Comparison of ENCODE assay signal across 19 cellular contexts in the genomic region with DNA sequence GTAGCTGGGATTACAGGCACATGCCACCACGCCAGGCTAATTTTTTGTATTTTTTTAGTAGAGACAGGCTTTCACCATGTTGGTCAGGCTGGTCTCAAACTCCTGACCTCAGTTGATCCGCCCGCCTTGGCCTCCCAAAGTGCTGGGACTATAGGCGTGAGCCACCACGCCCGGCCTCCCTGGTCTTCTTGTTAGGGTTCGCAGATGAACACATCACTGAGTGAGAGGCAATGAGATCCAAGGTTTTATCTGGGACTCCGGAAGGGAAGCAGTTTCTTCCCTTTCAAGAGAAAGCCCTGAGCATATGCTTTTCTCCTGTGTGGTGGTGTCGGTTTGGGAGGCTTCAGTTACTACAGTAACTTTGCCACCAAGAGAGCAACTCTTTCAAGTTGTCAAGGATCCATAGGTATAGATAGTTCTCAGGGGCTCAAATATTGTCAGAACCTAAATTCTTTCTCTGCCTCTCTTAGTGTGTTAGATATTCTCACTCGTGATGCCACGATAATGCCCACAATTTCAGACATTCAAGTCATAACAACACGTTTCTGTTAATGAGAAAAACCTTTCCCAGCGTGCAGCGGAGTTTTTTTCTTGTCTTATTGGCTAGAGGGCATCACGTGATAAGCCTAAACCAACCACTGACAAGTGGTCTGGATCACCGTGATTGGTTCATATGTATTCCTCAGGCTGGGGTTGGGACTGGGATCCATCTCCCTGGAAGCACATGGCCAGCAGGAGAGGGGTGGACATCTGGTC. TPM values are rescaled to one million over a fixed set of nuclear protein-coding genes. Genes with fewer than 3 reads are reported as not detected.
DNase-seq lines count a peak whose midpoint lies in the region; ATAC-seq and TF ChIP-seq lines count a peak whose summit lies in the region.
"Had no signal": no experiment of that assay in that cellular context is flagged by ENCODE, and none has a peak within 500 bp of the region (broad histone marks: within the 10 kb centered on the region; RNA-seq: fewer than 3 reads in every experiment).

No MANE protein-coding gene starts in this region.

- H2AFZ ChIP-seq in hepatocyte: no peak overlapping the region

- H3K4me3 Mint-ChIP-seq in Caco-2 (ENCODE audit: unreplicated experiment): no peak overlapping the region
- H3K4me3 Mint-ChIP-seq: activated CD8-positive, alpha-beta memory T cell treated with anti-CD3 and anti-CD28 coated beads, Interleukin-2, amount 10 ng/mL, durations not matched to agents 7 days and 5 days; naive thymus-derived CD4-positive, alpha-beta T cell; stimulated activated effector memory CD8-positive, alpha-beta T cell treated with anti-CD3 and anti-CD28 coated beads, Interleukin-12 subunit alpha, Interleukin-12 subunit beta, amount 100 ng/mL, for 72 hours had no signal

- CTCF ChIA-PET in Caco-2 (lab: Charles Lee): interaction anchor here (1.3 kb wide), 1 partner anchor 28 kb away, joined by 9 read pairs; no protein-coding TSS in a partner anchor
- CTCF ChIA-PET in Panc1 (lab: Charles Lee): no interaction called here

- intact Hi-C loops in Caco-2 (cut with micrococcal nuclease; ENCODE audit: unreplicated experiment): no loop called here
- intact Hi-C loops in Panc1 (cut with micrococcal nuclease; ENCODE audit: unreplicated experiment): loop anchor here (10.0 kb wide), 1 partner anchor 71 kb away; no protein-coding TSS in a partner anchor
- intact Hi-C loops in ovary (cut with DNase I): no loop called here

- TF ChIP-seq EP300 in ovary (IDR thresholded peaks at IDR 0.05): no peak

- H3K27me3 ChIP-seq in Caco-2 (replicated peaks; ENCODE audit: control insufficient read depth, insufficient read depth, low read length) (no peaks in the 10 kb centered on the region), Panc1 (ENCODE audit: control insufficient read depth, insufficient read depth, low read length) (no peaks in the 10 kb centered on the region), hepatocyte (no peaks in the 10 kb centered on the region), skeletal muscle satellite cell (ENCODE audit: control insufficient read depth, insufficient read depth, low read length) (no peaks in the 10 kb centered on the region), ovary (no peaks in the 10 kb centered on the region)
- H3K27me3 ChIP-seq: adrenal gland, esophagus muscularis mucosa, SJSA1, transverse colon had no signal

- peaks cover 25% of the 10 kb centered on the region for H3K36me3 Mint-ChIP-seq in Caco-2 (ENCODE audit: insufficient read depth, unreplicated experiment)
- H3K36me3 Mint-ChIP-seq: activated CD8-positive, alpha-beta memory T cell treated with anti-CD3 and anti-CD28 coated beads, Interleukin-2, amount 10 ng/mL, durations not matched to agents 7 days and 5 days; naive thymus-derived CD4-positive, alpha-beta T cell; stimulated activated effector memory CD8-positive, alpha-beta T cell treated with anti-CD3 and anti-CD28 coated beads, Interleukin-12 subunit alpha, Interleukin-12 subunit beta, amount 100 ng/mL, for 72 hours had no signal

- H3K4me2 ChIP-seq in hepatocyte (no peak overlapping the region), skeletal muscle satellite cell (ENCODE audit: low read length) (peak overlapping the region; percentile 59)

- no peaks in the 10 kb centered on the region for H4K20me1 ChIP-seq in hepatocyte (ENCODE audit: insufficient read depth, poor library complexity, severe bottlenecking)

- TF ChIP-seq CTCF in Caco-2 (IDR thresholded peaks at IDR 0.05; ENCODE audit: insufficient read depth in 1 of 2, low read depth in 1 of 2, low read length in 1 of 2, severe bottlenecking in 1 of 2, unreplicated experiment in 1 of 2) (no peak), Panc1 (IDR thresholded peaks at IDR 0.05) (no peak), hepatocyte (IDR thresholded peaks at IDR 0.05; ENCODE audit: poor library complexity) (no peak), ovary (IDR thresholded peaks at IDR 0.05) (no peak)

- H3K27me3 Mint-ChIP-seq in Caco-2 (ENCODE audit: insufficient read depth, unreplicated experiment): no peaks in the 10 kb centered on the region
- H3K27me3 Mint-ChIP-seq: activated CD8-positive, alpha-beta memory T cell treated with anti-CD3 and anti-CD28 coated beads, Interleukin-2, amount 10 ng/mL, durations not matched to agents 7 days and 5 days; naive thymus-derived CD4-positive, alpha-beta T cell had no signal

- H3K36me3 ChIP-seq in Caco-2 (ENCODE audit: control insufficient read depth, insufficient read depth, low read length): no peaks in the 10 kb centered on the region
- no peaks in the 10 kb centered on the region for H3K36me3 ChIP-seq in Panc1 (ENCODE audit: control insufficient read depth, insufficient read depth, low read length)
- no peaks in the 10 kb centered on the region for H3K36me3 ChIP-seq in hepatocyte (replicated peaks; ENCODE audit: insufficient read depth, low read depth)
- no peaks in the 10 kb centered on the region for H3K36me3 ChIP-seq in skeletal muscle satellite cell (ENCODE audit: insufficient read depth, low read length)
- H3K36me3 ChIP-seq in ovary: no peaks in the 10 kb centered on the region
- H3K36me3 ChIP-seq: adrenal gland, esophagus muscularis mucosa, SJSA1, transverse colon had no signal

- TF ChIP-seq POLR2A in ovary (IDR thresholded peaks at IDR 0.05): no peak

- POLR2A ChIA-PET in Caco-2 (lab: Charles Lee): no interaction called here
- POLR2A ChIA-PET in Panc1 (lab: Charles Lee): no interaction called here

- peaks cover 39% of the 10 kb centered on the region for H3K4me1 Mint-ChIP-seq in Caco-2 (ENCODE audit: low read depth, unreplicated experiment)

- DNase-seq in Caco-2: no peak
- DNase-seq in Panc1 (ENCODE audit: low read depth, low spot score): no peak
- DNase-seq in hepatocyte (ENCODE audit: low spot score): no peak
- DNase-seq in SKM-1 treated with dmso at 0.1 percent for 144 hours (lab: John Stamatoyannopoulos, UW; ENCODE audit: unreplicated experiment): no peak
- no peak for DNase-seq in ovary
- DNase-seq: activated CD8-positive, alpha-beta memory T cell treated with anti-CD3 and anti-CD28 coated beads, Interleukin-2, amount 10 ng/mL, durations not matched to agents 7 days and 5 days; adrenal gland; central memory CD4-positive, alpha-beta T cell; effector CD4-positive, alpha-beta T cell; naive thymus-derived CD4-positive, alpha-beta T cell; NCI-H1092 treated with DMSO at 0.1 percent for 48 hours; NCI-H524 treated with DMSO at 0.1 percent for 48 hours; transverse colon had no signal

- H3K27ac ChIP-seq in Panc1 (ENCODE audit: low read length) (peak overlapping the region; percentile 49; the same call in 1 of the 2 replicates), hepatocyte (peak overlapping the region; percentile 45), ovary (no peak overlapping the region)
- H3K27ac ChIP-seq: SJSA1 had no signal

- BruUV-seq in Caco-2 (replicated peaks; lab: Mats Ljungman, UMichigan) (no TSS peak), Panc1 (replicated peaks; lab: Mats Ljungman, UMichigan) (no TSS peak)

- H3K9me3 ChIP-seq in Caco-2: no peaks in the 10 kb centered on the region
- H3K9me3 ChIP-seq in Panc1 (ENCODE audit: control insufficient read depth, insufficient read depth, low read depth, low read length): no peaks in the 10 kb centered on the region
- H3K9me3 ChIP-seq in hepatocyte (ENCODE audit: low read depth): no peaks in the 10 kb centered on the region
- no peaks in the 10 kb centered on the region for H3K9me3 ChIP-seq in skeletal muscle satellite cell (replicated peaks; ENCODE audit: low read length)
- H3K9me3 ChIP-seq in ovary: no peaks in the 10 kb centered on the region
- H3K9me3 ChIP-seq: adrenal gland, esophagus muscularis mucosa, SJSA1, transverse colon had no signal

- H3K4me1 ChIP-seq in Caco-2 (peaks cover 45% of the 10 kb centered on the region), Panc1 (ENCODE audit: control insufficient read depth, insufficient read depth, low read length) (peaks cover 21% of the 10 kb centered on the region), hepatocyte (ENCODE audit: insufficient read depth) (peaks cover 10% of the 10 kb centered on the region), skeletal muscle satellite cell (ENCODE audit: control insufficient read depth, insufficient read depth, low read length) (peaks cover 22% of the 10 kb centered on the region), ovary (ENCODE audit: insufficient read depth) (no peaks in the 10 kb centered on the region)

- no peak overlapping the region for H3K4me3 ChIP-seq in Caco-2 (ENCODE audit: low read depth, low read length)
- H3K4me3 ChIP-seq in Panc1 (ENCODE audit: low read depth in 2 of 2, low read length in 2 of 2): no peak overlapping the region
- no peak overlapping the region for H3K4me3 ChIP-seq in hepatocyte
- H3K4me3 ChIP-seq in skeletal muscle satellite cell (ENCODE audit: low read length): no peak overlapping the region
- no peak overlapping the region for H3K4me3 ChIP-seq in ovary
- H3K4me3 ChIP-seq: adrenal gland, esophagus muscularis mucosa, SJSA1, transverse colon had no signal

- H3K9ac ChIP-seq in skeletal muscle satellite cell (ENCODE audit: low read depth, low read length): no peak overlapping the region

- 96% methylated on average over 16 of the region's 16 CpGs for WGBS in hepatocyte (ENCODE audit: low lambda C conversion rate, missing lambda C conversion rate)
- 92 to 95% (median 93%) methylated on average over 16 of the region's 16 CpGs for WGBS in ovary, 3 donors

- H3K27ac Mint-ChIP-seq in Caco-2 (ENCODE audit: unreplicated experiment): peak overlapping the region; percentile 64
- H3K27ac Mint-ChIP-seq: activated CD8-positive, alpha-beta memory T cell treated with anti-CD3 and anti-CD28 coated beads, Interleukin-2, amount 10 ng/mL, durations not matched to agents 7 days and 5 days; stimulated activated effector memory CD8-positive, alpha-beta T cell treated with anti-CD3 and anti-CD28 coated beads, Interleukin-12 subunit alpha, Interleukin-12 subunit beta, amount 100 ng/mL, for 72 hours had no signal

- peaks cover 6% of the 10 kb centered on the region for H3K9me3 Mint-ChIP-seq in Caco-2 (ENCODE audit: unreplicated experiment)
- H3K9me3 Mint-ChIP-seq: naive thymus-derived CD4-positive, alpha-beta T cell; stimulated activated effector memory CD8-positive, alpha-beta T cell treated with anti-CD3 and anti-CD28 coated beads, Interleukin-12 subunit alpha, Interleukin-12 subunit beta, amount 100 ng/mL, for 72 hours had no signal

- in situ Hi-C loops in Panc1 (cut with HindIII; ENCODE audit: low pct_unique_long_range_greater_than_20kb, low sequenced_read_pairs): no loop called here

- H3K79me2 ChIP-seq in hepatocyte: no peaks in the 10 kb centered on the region

- no peaks in the 10 kb centered on the region for H3K9me2 ChIP-seq in hepatocyte (replicated peaks; ENCODE audit: insufficient read depth)

- ATAC-seq in Panc1 (no peak), GM21526 (IDR thresholded peaks at IDR 0.05; ENCODE audit: low FRiP score, unreplicated experiment) (no peak), HG03139 (IDR thresholded peaks at IDR 0.05; ENCODE audit: unreplicated experiment) (no peak)
- ATAC-seq: activated CD8-positive, alpha-beta memory T cell treated with anti-CD3 and anti-CD28 coated beads, Interleukin-2, amount 10 ng/mL, durations not matched to agents 7 days and 5 days; naive thymus-derived CD4-positive, alpha-beta T cell; stimulated activated effector memory CD8-positive, alpha-beta T cell treated with anti-CD3 and anti-CD28 coated beads, Interleukin-12 subunit alpha, Interleukin-12 subunit beta, amount 100 ng/mL, for 72 hours had no signal

RNA-seq across cellular contexts. Expression of gene NCOA3, which starts 36.2 kb away (rescaled TPM):
- total RNA-seq in Caco-2 (2022) (96.7 and 97.3 TPM in 2 replicates), Panc1 (2021; ENCODE audit: unreplicated experiment) (47.7 TPM), hepatocyte (27.0 and 28.6 TPM in 2 replicates), ovary (10 to 100 TPM; 19.9 to 32.4 (median 26.5) TPM)
- polyA plus RNA-seq in Panc1 (2012; ENCODE audit: insufficient read length): 16.3 TPM
- polyA plus RNA-seq in hepatocyte (12.5 and 12.7 TPM in 2 replicates), ovary (10 to 100 TPM in 1 of 2 donors, 1 to 10 TPM in 1; 8.2 to 21.3 TPM)
- 35.0 and 39.8 TPM in 2 replicates for total RNA-seq in skeletal muscle satellite cell (2012; rRNA removed)

Comparison
In these comparisons a context has a peak if more than half of its experiments do, and no peak if none do; other contexts are left out.
1. H3K27ac ChIP-seq: peak in Panc1 (single experiment) and hepatocyte (single experiment); none in ovary (0 of 2).